ENCODE assay signal across 14 cellular contexts in the genomic region with DNA sequence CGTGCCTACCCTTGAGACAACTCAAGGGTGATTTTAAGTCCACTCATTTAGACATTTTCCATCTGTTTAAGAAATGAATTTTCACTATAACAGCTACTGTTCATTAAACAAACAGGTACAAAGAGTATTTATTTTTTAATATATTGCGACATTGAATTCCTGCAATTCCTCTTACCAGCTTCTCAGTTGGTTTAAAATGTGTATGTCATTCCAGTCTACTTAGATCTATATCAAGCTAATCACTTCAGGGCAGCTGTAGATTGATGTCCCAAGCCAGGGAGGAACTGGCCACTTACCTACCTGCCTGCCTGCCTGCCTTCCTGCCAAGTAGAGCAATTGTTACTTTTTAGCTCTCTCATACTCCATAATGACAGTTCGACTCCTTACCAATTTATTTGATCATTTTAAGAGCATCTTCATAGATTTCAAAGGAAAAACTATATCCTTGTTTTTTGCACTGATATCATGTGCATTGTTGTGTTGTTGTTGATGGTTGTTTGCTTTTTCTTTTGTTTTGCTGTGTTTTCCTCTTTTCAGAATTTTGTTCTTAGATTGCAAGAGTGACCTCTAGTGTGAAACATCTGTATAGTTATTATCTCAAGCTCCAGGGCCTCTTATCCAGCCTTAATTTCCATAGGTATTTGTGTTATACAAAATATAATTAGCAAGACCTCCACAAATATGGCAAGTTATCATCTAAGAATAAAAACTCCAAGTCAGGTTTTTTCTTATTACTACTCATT.
DNase-seq lines count a peak whose midpoint lies in the region; ATAC-seq and TF ChIP-seq lines count a peak whose summit lies in the region.
"Had no signal": no experiment of that assay in that cellular context is flagged by ENCODE, and none has a peak within 500 bp of the region (broad histone marks: within the 10 kb centered on the region; RNA-seq: fewer than 3 reads in every experiment).

No MANE protein-coding gene starts in this region.

- H3K4me3 ChIP-seq in A673 (ENCODE audit: low read depth, low read length, poor library complexity, severe bottlenecking) (no peak overlapping the region), brain microvascular endothelial cell (ENCODE audit: low read depth, low read length) (no peak overlapping the region)

- H3K4me1 ChIP-seq in A673 (ENCODE audit: insufficient read depth, low read length, poor library complexity, severe bottlenecking), result no peaks in the 10 kb centered on the region

- intact Hi-C loops in A673 (cut with micrococcal nuclease; ENCODE audit: unreplicated experiment), result no loop called here

- no peak overlapping the region for H3K27ac ChIP-seq in A673 (ENCODE audit: low read depth, low read length, poor library complexity, severe bottlenecking)
- no peak overlapping the region for H3K27ac ChIP-seq in brain microvascular endothelial cell
- H3K27ac ChIP-seq: neutrophil had no signal

- TF ChIP-seq RAD21 in Ishikawa (IDR thresholded peaks at IDR 0.05; ENCODE audit: low read depth), result peak; percentile 24; the same call in 1 of the 2 replicates

- in situ Hi-C loops in brain microvascular endothelial cell (cut with HindIII; ENCODE audit: low pct_ligation_motif_present, low sequenced_read_pairs), result no loop called here

- no peak for DNase-seq in A673 (ENCODE audit: low spot score)
- no peak for DNase-seq in brain microvascular endothelial cell
- DNase-seq in left lobe of liver (ENCODE audit: low spot score), result no peak
- no peak for DNase-seq in GM03348 (ENCODE audit: low spot score)
- no peak for DNase-seq in kidney glomerular epithelial cell (lab: John Stamatoyannopoulos, UW)
- DNase-seq: activated CD4-positive, alpha-beta T cell treated with anti-CD3 and anti-CD28 coated beads, Interleukin-2, amount 50 U/mL, for 1 hour; activated naive CD4-positive, alpha-beta T cell treated with anti-CD3 and anti-CD28 coated beads, Interleukin-2, amount 10 ng/mL, durations not matched to agents 7 days and 5 days; effector CD8-positive, alpha-beta T cell; NCI-H2171 treated with DMSO at 0.1 percent for 48 hours; stimulated activated CD4-positive, alpha-beta T cell treated with anti-CD3 and anti-CD28 coated beads, Interleukin-4, amount 100 ng/mL, for 1 hour had no signal

- peak; percentile 46 for ATAC-seq in left lobe of liver
- no peak for ATAC-seq in GM19397 (IDR thresholded peaks at IDR 0.05; ENCODE audit: unreplicated experiment)
- ATAC-seq in GM21526 (IDR thresholded peaks at IDR 0.05; ENCODE audit: low FRiP score, unreplicated experiment), result no peak

- no peaks in the 10 kb centered on the region for H3K9me3 ChIP-seq in A673 (ENCODE audit: low read depth, low read length, poor library complexity, severe bottlenecking)
- H3K9me3 ChIP-seq: neutrophil had no signal

- TF ChIP-seq CTCF in A673 (conservative IDR thresholded peaks at IDR 0.05; ENCODE audit: low read depth, low read length) (0 out of 2 replicates have a peak, but pooled peaks have one; percentile 21), brain microvascular endothelial cell (IDR thresholded peaks at IDR 0.05; ENCODE audit: low read depth, low read length, missing control alignments) (peak; percentile 1)

- CTCF ChIA-PET in A673 (lab: Charles Lee), result no interaction called here

- no TSS peak for BruUV-seq in A673 (replicated peaks; lab: Mats Ljungman, UMichigan)

- POLR2A ChIA-PET in A673 (lab: Charles Lee; ENCODE audit: low non-redundant PET), result no interaction called here

- TF ChIP-seq EP300 in Ishikawa (IDR thresholded peaks at IDR 0.05; ENCODE audit: borderline replicate concordance), result no peak

- H3K36me3 ChIP-seq in A673 (ENCODE audit: insufficient read depth, low read length, poor library complexity, severe bottlenecking) (no peaks in the 10 kb centered on the region), brain microvascular endothelial cell (replicated peaks) (no peaks in the 10 kb centered on the region)
- H3K36me3 ChIP-seq: neutrophil had no signal

- H3K27me3 ChIP-seq in A673 (replicated peaks; ENCODE audit: insufficient read depth, low read depth, low read length, poor library complexity) (no peaks in the 10 kb centered on the region), brain microvascular endothelial cell (replicated peaks) (no peaks in the 10 kb centered on the region)
- H3K27me3 ChIP-seq: neutrophil had no signal

TF ChIP-seq in Ishikawa, 13 proteins besides CTCF, POLR2A, EP300 and RAD21:
- TF ChIP-seq CEBPB (IDR thresholded peaks at IDR 0.05) (peak; percentile 53), TAF1 (IDR thresholded peaks at IDR 0.05; ENCODE audit: low read depth) (no peak)
- TF ChIP-seq, protein P1, sequence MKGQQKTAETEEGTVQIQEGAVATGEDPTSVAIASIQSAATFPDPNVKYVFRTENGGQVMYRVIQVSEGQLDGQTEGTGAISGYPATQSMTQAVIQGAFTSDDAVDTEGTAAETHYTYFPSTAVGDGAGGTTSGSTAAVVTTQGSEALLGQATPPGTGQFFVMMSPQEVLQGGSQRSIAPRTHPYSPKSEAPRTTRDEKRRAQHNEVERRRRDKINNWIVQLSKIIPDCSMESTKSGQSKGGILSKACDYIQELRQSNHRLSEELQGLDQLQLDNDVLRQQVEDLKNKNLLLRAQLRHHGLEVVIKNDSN (IDR thresholded peaks at IDR 0.05), result no peak
